ENCODE assay signal across 29 cellular contexts in genomic region chr12:22533155-22533554, GRCh38. TPM values are rescaled to one million over a fixed set of nuclear protein-coding genes. Genes with fewer than 3 reads are reported as not detected.
A peak's percentile ranks its signal among the peaks of the same experiment; 100 is the strongest.
DNase-seq lines count a peak whose midpoint lies in the region; ATAC-seq, FAIRE-seq and TF ChIP-seq lines count a peak whose summit lies in the region.
"Had no signal": no experiment of that assay in that cellular context is flagged by ENCODE, and none has a peak within 500 bp of the region (broad histone marks: within the 10 kb centered on the region; RNA-seq: fewer than 3 reads in every experiment).

No MANE protein-coding gene starts in this region.

- H3K4me3 ChIP-seq in GM12878 (no peak overlapping the region), H7 (ENCODE audit: insufficient read depth, low read depth, low read length) (no peak overlapping the region)
- H3K4me3 ChIP-seq: esophagus squamous epithelium, left ventricle myocardium inferior, upper lobe of left lung had no signal

- in situ Hi-C loops in GM12878 (cut with MboI): no loop called here

- H2AFZ ChIP-seq in GM12878 (ENCODE audit: control insufficient read depth, low read depth, low read length): no peak overlapping the region

- intact Hi-C loops in activated CD8-positive, alpha-beta T cell treated with anti-CD3 and anti-CD28 coated beads for 36 hours (cut with micrococcal nuclease): no loop called here
- intact Hi-C loops in GM12878 (cut with micrococcal nuclease; ENCODE audit: unreplicated experiment): no loop called here

- H3K4me1 ChIP-seq in GM12878 (ENCODE audit: control insufficient read depth, insufficient read depth, low read length): no peaks in the 10 kb centered on the region

- H3K4me3 Mint-ChIP-seq in activated CD8-positive, alpha-beta T cell treated with anti-CD3 and anti-CD28 coated beads for 36 hours: no peak overlapping the region
- no peak overlapping the region for H3K4me3 Mint-ChIP-seq in activated CD8-positive, alpha-beta T cell treated with anti-CD3 and anti-CD28 coated beads, Interleukin-2, amount 10 ng/mL, durations not matched to agents 7 days and 5 days
- H3K4me3 Mint-ChIP-seq: brain; CD4-positive, CD25-positive, alpha-beta regulatory T cell; naive thymus-derived CD8-positive, alpha-beta T cell had no signal

- TF ChIP-seq EP300 in GM12878 (IDR thresholded peaks at IDR 0.05; ENCODE audit: borderline replicate concordance in 1 of 2, control insufficient read depth in 1 of 2, low read depth in 2 of 2, low read length in 2 of 2): no peak

- peaks cover 5% of the 10 kb centered on the region for H3K79me2 ChIP-seq in GM12878 (ENCODE audit: control insufficient read depth, insufficient read depth, low read length)

- H3K27me3 Mint-ChIP-seq in activated CD8-positive, alpha-beta T cell treated with anti-CD3 and anti-CD28 coated beads for 36 hours: no peaks in the 10 kb centered on the region
- H3K27me3 Mint-ChIP-seq in activated CD8-positive, alpha-beta T cell treated with anti-CD3 and anti-CD28 coated beads, Interleukin-2, amount 10 ng/mL, durations not matched to agents 7 days and 5 days (ENCODE audit: low read depth): no peaks in the 10 kb centered on the region
- H3K27me3 Mint-ChIP-seq: CD4-positive, CD25-positive, alpha-beta regulatory T cell; naive thymus-derived CD8-positive, alpha-beta T cell had no signal

- FAIRE-seq in GM12878 (lab: Jason Lieb, UNC): no peak
- FAIRE-seq: frontal cortex, G401.6, small intestine had no signal

- 84% methylated on average over 4 of the region's 4 CpGs for WGBS in GM12878 (ENCODE audit: insufficient coverage, insufficient replicate concordance, low lambda C conversion rate, missing lambda C conversion rate)

- SMC1A ChIA-PET in GM12878 (lab: Charles Lee; ENCODE audit: uncharacterized antibody, unreplicated experiment): no interaction called here

- H3K36me3 ChIP-seq in GM12878 (ENCODE audit: control insufficient read depth in 2 of 2, insufficient read depth in 2 of 2, low read length in 1 of 2) (peaks cover 0 to 4% of the 10 kb centered on the region in 2 experiments; a peak in 1 of 4 replicates), H7 (replicated peaks; ENCODE audit: control insufficient read depth, insufficient read depth, low read length) (peaks cover 7% of the 10 kb centered on the region)

- TF ChIP-seq POLR2A in GM12878 (IDR thresholded peaks at IDR 0.05; ENCODE audit: low read depth, low read length): no peak

- H3K27me3 ChIP-seq in GM12878 (replicated peaks in 1 of 2; ENCODE audit: control insufficient read depth in 2 of 2, insufficient read depth in 2 of 2, low read length in 1 of 2): no peaks in the 10 kb centered on the region
- no peaks in the 10 kb centered on the region for H3K27me3 ChIP-seq in H7 (ENCODE audit: control insufficient read depth, insufficient read depth, low read length)
- H3K27me3 ChIP-seq: esophagus squamous epithelium, upper lobe of left lung had no signal

- no peaks in the 10 kb centered on the region for H3K9me3 Mint-ChIP-seq in activated CD8-positive, alpha-beta T cell treated with anti-CD3 and anti-CD28 coated beads for 36 hours
- no peaks in the 10 kb centered on the region for H3K9me3 Mint-ChIP-seq in activated CD8-positive, alpha-beta T cell treated with anti-CD3 and anti-CD28 coated beads, Interleukin-2, amount 10 ng/mL, durations not matched to agents 7 days and 5 days (ENCODE audit: insufficient read depth)
- H3K9me3 Mint-ChIP-seq: CD4-positive, CD25-positive, alpha-beta regulatory T cell; naive thymus-derived CD8-positive, alpha-beta T cell had no signal

- H3K36me3 Mint-ChIP-seq in activated CD8-positive, alpha-beta T cell treated with anti-CD3 and anti-CD28 coated beads for 36 hours (ENCODE audit: low read depth): peaks cover 24% of the 10 kb centered on the region
- peaks cover 45% of the 10 kb centered on the region for H3K36me3 Mint-ChIP-seq in activated CD8-positive, alpha-beta T cell treated with anti-CD3 and anti-CD28 coated beads, Interleukin-2, amount 10 ng/mL, durations not matched to agents 7 days and 5 days (ENCODE audit: low read depth)

- no peaks in the 10 kb centered on the region; the same call in 1 of the 3 replicates for H3K9me3 ChIP-seq in GM12878 (replicated peaks; ENCODE audit: control insufficient read depth, insufficient read depth, low read length)
- H3K9me3 ChIP-seq: esophagus squamous epithelium, left ventricle myocardium inferior, upper lobe of left lung had no signal

- CTCF ChIA-PET in activated CD8-positive, alpha-beta T cell treated with anti-CD3 and anti-CD28 coated beads for 36 hours (lab: Charles Lee): interaction anchor here (1.0 kb wide), 1 partner anchor 151 kb away, joined by 3 read pairs; no protein-coding TSS in a partner anchor
- CTCF ChIA-PET in activated CD8-positive, alpha-beta T cell treated with anti-CD3 and anti-CD28 coated beads, Interleukin-2, amount 10 ng/mL, durations not matched to agents 7 days and 5 days (lab: Charles Lee): no interaction called here
- CTCF ChIA-PET in GM12878 (lab: Yijun Ruan, JAX): interaction anchor here (1.1 to 2.7 kb wide), 2 partner anchors 11 to 139 kb away, joined by 5 to 12 read pairs; partner anchors contain the start of gene C2CD5

- no peak for TF ChIP-seq RAD21 in GM12878 (IDR thresholded peaks at IDR 0.05; ENCODE audit: insufficient read depth, low read depth, low read length)

- no peak overlapping the region for H3K27ac Mint-ChIP-seq in activated CD8-positive, alpha-beta T cell treated with anti-CD3 and anti-CD28 coated beads for 36 hours
- H3K27ac Mint-ChIP-seq in activated CD8-positive, alpha-beta T cell treated with anti-CD3 and anti-CD28 coated beads, Interleukin-2, amount 10 ng/mL, durations not matched to agents 7 days and 5 days: no peak overlapping the region

- POLR2A ChIA-PET in activated CD8-positive, alpha-beta T cell treated with anti-CD3 and anti-CD28 coated beads for 36 hours (lab: Charles Lee): interaction anchor here (0.8 kb wide), 1 partner anchor 9 kb away, joined by 3 read pairs; no protein-coding TSS in a partner anchor
- POLR2A ChIA-PET in activated CD8-positive, alpha-beta T cell treated with anti-CD3 and anti-CD28 coated beads, Interleukin-2, amount 10 ng/mL, durations not matched to agents 7 days and 5 days (lab: Charles Lee): interaction anchor here (2.2 kb wide), 1 partner anchor 11 kb away, joined by 8 read pairs; the partner anchor contains the start of gene C2CD5
- POLR2A ChIA-PET in GM12878 (lab: Charles Lee): interaction anchor here (0.8 to 1.3 kb wide), 3 partner anchors 10 to 21 kb away, joined by 3 to 4 read pairs (median 3); partner anchors contain the start of gene C2CD5

- RAD21 ChIA-PET in GM12878 (lab: Charles Lee; ENCODE audit: unreplicated experiment): interaction anchor here (1.1 kb wide), 1 partner anchor 95 kb away, joined by 3 read pairs; no protein-coding TSS in a partner anchor

- no peak for DNase-seq in activated CD8-positive, alpha-beta T cell treated with anti-CD3 and anti-CD28 coated beads for 36 hours
- DNase-seq in activated CD8-positive, alpha-beta T cell treated with anti-CD3 and anti-CD28 coated beads, Interleukin-2, amount 10 ng/mL, durations not matched to agents 7 days and 5 days: no peak
- DNase-seq in GM12878 (ENCODE audit: low read depth, low spot score) (peak; percentile 16), H7 (no peak)
- DNase-seq: activated CD4-positive, alpha-beta T cell treated with anti-CD3 and anti-CD28 coated beads, Interleukin-2, amount 50 U/mL, for 1 hour; activated CD8-positive, alpha-beta memory T cell treated with anti-CD3 and anti-CD28 coated beads, Interleukin-2, amount 50 U/mL, for 48 hours; activated effector memory CD4-positive, alpha-beta T cell treated with Interleukin-2 at 50 U/mL for 16 hours; CD4-positive, CD25-positive, alpha-beta regulatory T cell; esophagus squamous epithelium; hippocampal formation; left ventricle myocardium inferior; midbrain; naive thymus-derived CD8-positive, alpha-beta T cell; NCI-H1694 treated with DMSO at 0.1 percent for 48 hours; NCI-H226; NCI-H748 treated with DMSO at 0.1 percent for 48 hours; small intestine; stimulated activated CD4-positive, alpha-beta T cell treated with anti-CD3 and anti-CD28 coated beads, Interleukin-1b, Interleukin-23, amount 100 ng/mL, for 48 hours; substantia nigra; T-helper 9 cell; upper lobe of left lung had no signal

- no TSS peak for BruUV-seq in GM12878 (replicated peaks; lab: Mats Ljungman, UMichigan)

- TF ChIP-seq CTCF in activated CD8-positive, alpha-beta T cell treated with anti-CD3 and anti-CD28 coated beads for 36 hours (IDR thresholded peaks at IDR 0.05): no peak
- TF ChIP-seq CTCF in GM12878 (IDR thresholded peaks at IDR 0.05 in 2 of 3, conservative IDR thresholded peaks at IDR 0.05 in 1 of 3; ENCODE audit: control insufficient read depth in 2 of 3, extremely low read depth in 1 of 3, insufficient read depth in 1 of 3, low read depth in 3 of 3, low read length in 3 of 3): no peak

- peak; percentile 51 for ATAC-seq in activated CD8-positive, alpha-beta T cell treated with anti-CD3 and anti-CD28 coated beads for 36 hours
- ATAC-seq in activated CD8-positive, alpha-beta T cell treated with anti-CD3 and anti-CD28 coated beads, Interleukin-2, amount 10 ng/mL, durations not matched to agents 7 days and 5 days: no peak
- ATAC-seq in GM18867 (IDR thresholded peaks at IDR 0.05; ENCODE audit: unreplicated experiment): peak; percentile 94
- peak; percentile 59 for ATAC-seq in HG03175 (IDR thresholded peaks at IDR 0.05; ENCODE audit: unreplicated experiment)
- ATAC-seq in GM12878: peak; percentile 66
- ATAC-seq in HG03571 (IDR thresholded peaks at IDR 0.05; ENCODE audit: unreplicated experiment): no peak
- ATAC-seq in GM18519 (IDR thresholded peaks at IDR 0.05; ENCODE audit: low FRiP score, unreplicated experiment): no peak
- ATAC-seq: naive thymus-derived CD8-positive, alpha-beta T cell had no signal

- no peak overlapping the region for H3K4me2 ChIP-seq in GM12878 (ENCODE audit: control insufficient read depth, insufficient read depth)

- H3K9ac ChIP-seq in GM12878 (ENCODE audit: control insufficient read depth, insufficient read depth, low read length): no peak overlapping the region

- H3K4me1 Mint-ChIP-seq in activated CD8-positive, alpha-beta T cell treated with anti-CD3 and anti-CD28 coated beads for 36 hours (ENCODE audit: low read depth): peaks cover 40% of the 10 kb centered on the region
- H3K4me1 Mint-ChIP-seq in activated CD8-positive, alpha-beta T cell treated with anti-CD3 and anti-CD28 coated beads, Interleukin-2, amount 10 ng/mL, durations not matched to agents 7 days and 5 days (ENCODE audit: low read depth): peaks cover 20% of the 10 kb centered on the region

- H3K27ac ChIP-seq in GM12878 (ENCODE audit: control insufficient read depth, insufficient read depth): no peak overlapping the region
- H3K27ac ChIP-seq: 22Rv1, esophagus squamous epithelium, upper lobe of left lung had no signal

- no peaks in the 10 kb centered on the region for H4K20me1 ChIP-seq in GM12878 (ENCODE audit: control insufficient read depth, insufficient read depth)

RNA-seq across cellular contexts. Expression of gene C2CD5, which starts 11.2 kb away (rescaled TPM):
- total RNA-seq in activated CD8-positive, alpha-beta T cell treated with anti-CD3 and anti-CD28 coated beads for 36 hours: 10 to 100 TPM; 32.4 to 34.1 TPM
- total RNA-seq in activated CD8-positive, alpha-beta T cell treated with anti-CD3 and anti-CD28 coated beads, Interleukin-2, amount 10 ng/mL, durations not matched to agents 7 days and 5 days: 10 to 100 TPM; 44.6 to 50.6 TPM
- 111 and 141 TPM in 2 replicates for total RNA-seq in GM12878 (2013; cell fraction: nucleolus; rRNA removed)
- total RNA-seq in GM12878 (2014; rRNA removed) (29.2 and 33.5 TPM in 2 replicates), GM12878 (2014; rRNA removed; fragmentation: Illumina TruSeq; extraction: Trizol) (25.2 and 29.3 TPM in 2 replicates), GM12878 (2021) (29.6 and 29.8 TPM in 2 replicates)
- 8.4 TPM for polyA plus RNA-seq in GM12878 (2011; ENCODE audit: low read depth)
- polyA plus RNA-seq in GM12878 (2011; rRNA removed) (55.0 and 86.8 TPM in 2 replicates), GM12878 (2014; fragmentation: Illumina TruSeq; extraction: Trizol) (32.3 and 42.9 TPM in 2 replicates), GM12878 (2014; fragmentation: Nextera tagmentation; extraction: Ambion mirVana) (10 to 100 TPM in 1 of 2 experiments, 1 to 10 TPM in 1; 7.7 to 10.1 TPM), GM12878 (2014; rRNA removed) (18.7 and 25.8 TPM in 2 replicates), GM12878 (2016; fragmentation: Nextera tagmentation; extraction: Ambion mirVana) (10 to 100 TPM; 24.6 to 28.2 TPM)
- polyA plus RNA-seq in GM12878 (2011; cell fraction: cytosol; rRNA removed): 20.7 and 25.0 TPM in 2 replicates
- 82.1 and 93.2 TPM in 2 replicates for polyA plus RNA-seq in GM12878 (2011; cell fraction: nucleus; rRNA removed)
- polyA plus RNA-seq in GM12878 (2012): 12.9 and 18.0 TPM in 2 replicates
- 51.7 and 69.9 TPM in 2 replicates for polyA minus RNA-seq in GM12878 (2011; rRNA and poly(A)+ RNA removed)
- 19.1 and 20.0 TPM in 2 replicates for polyA minus RNA-seq in GM12878 (2011; cell fraction: cytosol; rRNA and poly(A)+ RNA removed)
- polyA minus RNA-seq in GM12878 (2011; cell fraction: nucleus; rRNA and poly(A)+ RNA removed): 81.2 and 126 TPM in 2 replicates
- total RNA-seq in H7 (2014; rRNA removed; shearing (Covaris generic)): 16.2 and 20.1 TPM in 2 replicates

Comparison
In these comparisons a context has a peak if more than half of its experiments do, and no peak if none do; other contexts are left out.
1. ATAC-seq: peak in activated CD8-positive, alpha-beta T cell treated with anti-CD3 and anti-CD28 coated beads for 36 hours (single experiment), GM18867 (single experiment), HG03175 (single experiment) and GM12878 (single experiment); none in activated CD8-positive, alpha-beta T cell treated with anti-CD3 and anti-CD28 coated beads, Interleukin-2, amount 10 ng/mL, durations not matched to agents 7 days and 5 days (single experiment), HG03571 (single experiment) and GM18519 (single experiment).